Comparison of ENCODE assay signal across 16 cellular contexts in genomic region chr10:88089498-88089897, GRCh38.
A peak's percentile ranks its signal among the peaks of the same experiment; 100 is the strongest.
DNase-seq lines count a peak whose midpoint lies in the region; ATAC-seq, FAIRE-seq and TF ChIP-seq lines count a peak whose summit lies in the region.
"Had no signal": no experiment of that assay in that cellular context is flagged by ENCODE, and none has a peak within 500 bp of the region (broad histone marks: within the 10 kb centered on the region; RNA-seq: fewer than 3 reads in every experiment).

No MANE protein-coding gene starts in this region.

- intact Hi-C loops in CD4-positive, alpha-beta T cell (cut with DNase I, micrococcal nuclease) = no loop called here
- intact Hi-C loops in left colon (cut with DNase I, micrococcal nuclease) = no loop called here

- H3K9me3 ChIP-seq in CD4-positive, alpha-beta T cell (ENCODE audit: control insufficient read depth, low read length) = no peaks in the 10 kb centered on the region
- H3K9me3 ChIP-seq: SJSA1, upper lobe of left lung had no signal

- no peak overlapping the region for H3K27ac ChIP-seq in CD4-positive, alpha-beta T cell (ENCODE audit: low read depth, low read length)
- H3K27ac ChIP-seq: SJSA1 had no signal

- TF ChIP-seq CTCF in CD4-positive, alpha-beta T cell (IDR thresholded peaks at IDR 0.05) = no peak

- peak overlapping the region; percentile 73 for H3K27ac Mint-ChIP-seq in CD4-positive, alpha-beta T cell

- H3K4me3 Mint-ChIP-seq in CD4-positive, alpha-beta T cell = no peak overlapping the region
- H3K4me3 Mint-ChIP-seq: activated CD8-positive, alpha-beta T cell treated with anti-CD3 and anti-CD28 coated beads, Interleukin-2, amount 10 ng/mL, durations not matched to agents 7 days and 5 days; brain had no signal

- CTCF ChIA-PET in CD4-positive, alpha-beta T cell (lab: Charles Lee) = no interaction called here

- no peaks in the 10 kb centered on the region for H3K27me3 Mint-ChIP-seq in CD4-positive, alpha-beta T cell

- POLR2A ChIA-PET in CD4-positive, alpha-beta T cell (lab: Charles Lee) = interaction anchor here (0.8 kb wide), 1 partner anchor 63 kb away, joined by 5 read pairs; no protein-coding TSS in a partner anchor

- no peaks in the 10 kb centered on the region for H3K36me3 Mint-ChIP-seq in CD4-positive, alpha-beta T cell (ENCODE audit: low read depth)
- H3K36me3 Mint-ChIP-seq: brain had no signal

- peak; percentile 84 for FAIRE-seq in GM12891 (lab: Jason Lieb, UNC)
- FAIRE-seq: TTC549 had no signal

- no peaks in the 10 kb centered on the region for H3K27me3 ChIP-seq in CD4-positive, alpha-beta T cell (ENCODE audit: control insufficient read depth, insufficient read depth, low read length)
- H3K27me3 ChIP-seq: SJSA1, upper lobe of left lung had no signal

- H3K4me1 Mint-ChIP-seq in CD4-positive, alpha-beta T cell (ENCODE audit: low read depth) = peaks cover 45% of the 10 kb centered on the region

- H3K9me3 Mint-ChIP-seq in CD4-positive, alpha-beta T cell = no peaks in the 10 kb centered on the region

- DNase-seq in CD4-positive, alpha-beta T cell = no peak
- DNase-seq in GM12891 (ENCODE audit: insufficient read length, low spot score) (no peak), NCI-H510A (lab: John Stamatoyannopoulos, UW) (peak; percentile 83), left colon (no peak), amniotic stem cell (lab: John Stamatoyannopoulos, UW) (no peak), NCI-H1436 (lab: John Stamatoyannopoulos, UW) (no peak)
- DNase-seq: activated CD8-positive, alpha-beta T cell treated with anti-CD3 and anti-CD28 coated beads, Interleukin-2, amount 10 ng/mL, durations not matched to agents 7 days and 5 days; effector CD4-positive, alpha-beta T cell; MM.1S; stimulated activated CD4-positive, alpha-beta T cell treated with anti-CD3 and anti-CD28 coated beads, Interleukin-2, amount 100 ng/mL, for 24 hours had no signal

- no peak for TF ChIP-seq POLR2A in GM12891 (IDR thresholded peaks at IDR 0.05; ENCODE audit: low read depth, low read length)

- ATAC-seq in CD4-positive, alpha-beta T cell (ENCODE audit: poor library complexity) = no peak
- ATAC-seq in left colon = peak; percentile 40
- ATAC-seq in GM18520 (IDR thresholded peaks at IDR 0.05; ENCODE audit: unreplicated experiment) = no peak
- no peak for ATAC-seq in HG02870 (IDR thresholded peaks at IDR 0.05; ENCODE audit: unreplicated experiment)
- ATAC-seq: activated CD8-positive, alpha-beta T cell treated with anti-CD3 and anti-CD28 coated beads, Interleukin-2, amount 10 ng/mL, durations not matched to agents 7 days and 5 days had no signal

TF ChIP-seq in GM12891, 5 proteins besides CTCF, POLR2A, EP300 and RAD21:
- TF ChIP-seq TAF1 (IDR thresholded peaks at IDR 0.05; ENCODE audit: low read depth, low read length) = no peak
- TF ChIP-seq POU2F2 (IDR thresholded peaks at IDR 0.05; ENCODE audit: low read depth, low read length) = no peak
- no peak for TF ChIP-seq SPI1 (IDR thresholded peaks at IDR 0.05; ENCODE audit: low read depth, low read length)
- TF ChIP-seq POLR2AphosphoS5 (IDR thresholded peaks at IDR 0.05; ENCODE audit: low read depth, low read length) = no peak
- no peak for TF ChIP-seq PAX5 (IDR thresholded peaks at IDR 0.05; ENCODE audit: insufficient read depth, low read length, severe bottlenecking)
